Comparison of ENCODE assay signal across 29 cellular contexts in genomic region chr19:5067666-5068065, GRCh38.
"Had no signal": no experiment of that assay in that cellular context is flagged by ENCODE, and none has a peak within 500 bp of the region (broad histone marks: within the 10 kb centered on the region; RNA-seq: fewer than 3 reads in every experiment).

No MANE protein-coding gene starts in this region.

- H3K4me3 Mint-ChIP-seq: activated CD8-positive, alpha-beta T cell treated with anti-CD3 and anti-CD28 coated beads for 36 hours; activated T-cell treated with anti-CD3 and anti-CD28 coated beads, Interleukin-2, amount 50 U/mL, for 72 hours; naive thymus-derived CD8-positive, alpha-beta T cell; stimulated activated naive B cell treated with anti-CD40 and anti-IgM and Interleukin-4, amounts not matched to agents 10 μg/mL and 1 μg/mL and 100 μg/mL, for 72 hours; WTC11 had no signal

- DNase-seq: activated CD4-positive, alpha-beta T cell treated with anti-CD3 and anti-CD28 coated beads for 1 hour; activated CD4-positive, alpha-beta T cell treated with anti-CD3 and anti-CD28 coated beads, Interleukin-2, amount 50 U/mL, for 1 hour; activated CD8-positive, alpha-beta T cell treated with anti-CD3 and anti-CD28 coated beads for 36 hours; activated naive CD4-positive, alpha-beta T cell; activated T-cell treated with anti-CD3 and anti-CD28 coated beads, Interleukin-2, amount 50 U/mL, for 72 hours; anterior cingulate cortex; body of pancreas; cerebellar nuclear complex; colonic mucosa; effector memory CD4-positive, alpha-beta T cell; erythroblast; gastrocnemius medialis; hippocampal formation; left cardiac atrium; lower lobe of right lung; mesenchymal stem cell; naive thymus-derived CD8-positive, alpha-beta T cell; retina; stimulated activated CD4-positive, alpha-beta T cell treated with anti-CD3 and anti-CD28 coated beads, Interleukin-15, amount 100 ng/mL, for 24 hours; stimulated activated CD4-positive, alpha-beta T cell treated with anti-CD3 and anti-CD28 coated beads, Interleukin-2, amount 100 ng/mL, for 24 hours; stimulated activated naive B cell treated with anti-CD40 and anti-IgM and Interleukin-4, amounts not matched to agents 10 μg/mL and 1 μg/mL and 100 μg/mL, for 72 hours; stomach; T-helper 2 cell; tibial artery had no signal

- H3K4me3 ChIP-seq: body of pancreas, cardiac muscle cell, colonic mucosa, gastrocnemius medialis, lower lobe of right lung, prostate gland, stomach, tibial artery had no signal

- H3K36me3 ChIP-seq: colonic mucosa had no signal

- H3K27me3 ChIP-seq: body of pancreas, cardiac muscle cell, colonic mucosa, gastrocnemius medialis, neutrophil, stomach, tibial artery had no signal

- H3K27ac Mint-ChIP-seq: activated CD8-positive, alpha-beta T cell treated with anti-CD3 and anti-CD28 coated beads for 36 hours; activated naive CD4-positive, alpha-beta T cell treated with anti-CD3 and anti-CD28 coated beads, Interleukin-2, amount 50 U/mL, for 72 hours; activated T-cell treated with anti-CD3 and anti-CD28 coated beads, Interleukin-2, amount 50 U/mL, for 72 hours; stimulated activated naive B cell treated with anti-CD40 and anti-IgM and Interleukin-4, amounts not matched to agents 10 μg/mL and 1 μg/mL and 100 μg/mL, for 72 hours had no signal

- H3K9me3 ChIP-seq: body of pancreas, colonic mucosa, gastrocnemius medialis, neutrophil, prostate gland had no signal

- H3K27ac ChIP-seq: cardiac muscle cell, colonic mucosa, gastrocnemius medialis, lower lobe of right lung, neutrophil, prostate gland, stomach, tibial artery had no signal

- ATAC-seq: activated CD8-positive, alpha-beta T cell treated with anti-CD3 and anti-CD28 coated beads for 36 hours; activated naive CD4-positive, alpha-beta T cell treated with anti-CD3 and anti-CD28 coated beads, Interleukin-2, amount 50 U/mL, for 72 hours; activated T-cell treated with anti-CD3 and anti-CD28 coated beads, Interleukin-2, amount 50 U/mL, for 72 hours; body of pancreas; gastrocnemius medialis; lower lobe of right lung; naive thymus-derived CD8-positive, alpha-beta T cell; stimulated activated naive B cell treated with anti-CD40 and anti-IgM and Interleukin-4, amounts not matched to agents 10 μg/mL and 1 μg/mL and 100 μg/mL, for 72 hours; WTC11 had no signal

- H3K27me3 Mint-ChIP-seq: activated CD8-positive, alpha-beta T cell treated with anti-CD3 and anti-CD28 coated beads for 36 hours; naive thymus-derived CD8-positive, alpha-beta T cell; stimulated activated naive B cell treated with anti-CD40 and anti-IgM and Interleukin-4, amounts not matched to agents 10 μg/mL and 1 μg/mL and 100 μg/mL, for 72 hours had no signal

- H3K4me1 ChIP-seq: colonic mucosa, gastrocnemius medialis, lower lobe of right lung, prostate gland, stomach, tibial artery had no signal
